ENCODE assay signal across 8 cellular contexts in the genomic region with DNA sequence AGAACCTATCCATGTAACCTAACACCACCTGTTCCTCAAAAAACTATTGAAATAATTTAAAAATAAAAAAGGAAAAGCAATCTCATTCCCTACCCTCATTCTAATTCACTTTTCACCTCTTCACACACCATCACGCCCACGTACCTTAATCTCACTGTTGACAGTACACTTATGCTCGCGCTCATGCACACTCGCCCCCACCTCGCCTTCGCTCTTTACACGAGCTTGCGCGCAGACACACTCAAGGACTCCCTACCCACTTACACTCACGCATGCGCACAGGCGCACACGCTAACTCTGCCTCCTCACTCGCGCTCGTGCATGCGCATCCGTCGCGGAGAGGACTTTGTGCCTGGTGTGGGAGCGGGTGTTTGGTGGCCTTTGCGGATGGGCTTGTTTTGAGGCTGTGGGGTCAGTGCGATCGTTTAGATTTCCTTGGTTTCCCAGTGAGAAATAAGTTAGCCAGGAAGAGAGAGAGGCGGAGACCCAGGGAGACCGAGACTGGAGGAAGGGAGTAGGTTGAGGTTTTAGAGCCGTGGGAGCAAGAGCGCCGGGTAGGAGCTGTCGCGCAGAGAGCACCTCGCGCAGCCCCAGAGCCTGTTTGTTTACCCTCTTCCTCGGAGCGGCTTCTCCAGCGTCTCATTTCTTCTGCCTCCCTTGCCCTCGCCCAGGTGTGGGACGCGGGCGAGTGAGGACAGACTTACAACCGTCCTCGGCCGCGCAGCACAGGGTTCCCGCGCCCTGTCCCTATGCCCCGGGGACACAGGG. TPM values are rescaled to one million over a fixed set of nuclear protein-coding genes. Genes with fewer than 3 reads are reported as not detected.
DNase-seq lines count a peak whose midpoint lies in the region; ATAC-seq, FAIRE-seq and TF ChIP-seq lines count a peak whose summit lies in the region.

No MANE protein-coding gene starts in this region.

- no peak for TF ChIP-seq POLR2A in GM12892 (IDR thresholded peaks at IDR 0.05; ENCODE audit: low read depth, low read length)

- DNase-seq in GM12892 (ENCODE audit: insufficient read length) (peak; percentile 62), NCI-H2081 treated with DMSO at 0.1 percent for 48 hours (lab: John Stamatoyannopoulos, UW) (peak; percentile 13), cerebellar cortex (ENCODE audit: low spot score) (peak; percentile 54), kidney tubule cell (ENCODE audit: low spot score) (peak; percentile 65)
- peak; percentile 73 for DNase-seq in activated CD4-positive, CD25-positive, alpha-beta regulatory T cell treated with anti-CD3 and anti-CD28 coated beads, Interleukin-2, amount 50 U/mL, for 72 hours
- DNase-seq in stimulated activated CD4-positive, alpha-beta T cell treated with anti-CD3 and anti-CD28 coated beads, Interleukin-1b, Interleukin-23, amount 100 ng/mL, for 24 hours (ENCODE audit: low read depth in 4 of 4, low spot score in 1 of 4), result peak; percentile 42 to 66 (median 60)

- ATAC-seq in HG02678 (IDR thresholded peaks at IDR 0.05; ENCODE audit: unreplicated experiment), result peak; percentile 83
- ATAC-seq in HG02623 (IDR thresholded peaks at IDR 0.05; ENCODE audit: unreplicated experiment), result no peak

- peak; percentile 95 for FAIRE-seq in GM12892 (lab: Jason Lieb, UNC)

RNA-seq across cellular contexts. Expression of a gene that starts 8.1 kb away (rescaled TPM):
- polyA plus RNA-seq in GM12892 (2012; ENCODE audit: missing spikeins), result not detected

RNA-seq across cellular contexts. Expression of a gene that starts 27.4 kb away (rescaled TPM):
- 9.0 TPM for polyA plus RNA-seq in GM12892 (2012; ENCODE audit: missing spikeins)

Comparison
In these comparisons a context has a peak if more than half of its experiments do, and no peak if none do; other contexts are left out.
1. DNase-seq: peak in every context shown above with its lines; median percentile 73 in activated CD4-positive, CD25-positive, alpha-beta regulatory T cell treated with anti-CD3 and anti-CD28 coated beads, Interleukin-2, amount 50 U/mL, for 72 hours; 65 in kidney tubule cell; 62 in GM12892; 60 in stimulated activated CD4-positive, alpha-beta T cell treated with anti-CD3 and anti-CD28 coated beads, Interleukin-1b, Interleukin-23, amount 100 ng/mL, for 24 hours; 54 in cerebellar cortex; 13 in NCI-H2081 treated with DMSO at 0.1 percent for 48 hours.